3 cellular contexts compared by ENCODE assay signal in the genomic region with DNA sequence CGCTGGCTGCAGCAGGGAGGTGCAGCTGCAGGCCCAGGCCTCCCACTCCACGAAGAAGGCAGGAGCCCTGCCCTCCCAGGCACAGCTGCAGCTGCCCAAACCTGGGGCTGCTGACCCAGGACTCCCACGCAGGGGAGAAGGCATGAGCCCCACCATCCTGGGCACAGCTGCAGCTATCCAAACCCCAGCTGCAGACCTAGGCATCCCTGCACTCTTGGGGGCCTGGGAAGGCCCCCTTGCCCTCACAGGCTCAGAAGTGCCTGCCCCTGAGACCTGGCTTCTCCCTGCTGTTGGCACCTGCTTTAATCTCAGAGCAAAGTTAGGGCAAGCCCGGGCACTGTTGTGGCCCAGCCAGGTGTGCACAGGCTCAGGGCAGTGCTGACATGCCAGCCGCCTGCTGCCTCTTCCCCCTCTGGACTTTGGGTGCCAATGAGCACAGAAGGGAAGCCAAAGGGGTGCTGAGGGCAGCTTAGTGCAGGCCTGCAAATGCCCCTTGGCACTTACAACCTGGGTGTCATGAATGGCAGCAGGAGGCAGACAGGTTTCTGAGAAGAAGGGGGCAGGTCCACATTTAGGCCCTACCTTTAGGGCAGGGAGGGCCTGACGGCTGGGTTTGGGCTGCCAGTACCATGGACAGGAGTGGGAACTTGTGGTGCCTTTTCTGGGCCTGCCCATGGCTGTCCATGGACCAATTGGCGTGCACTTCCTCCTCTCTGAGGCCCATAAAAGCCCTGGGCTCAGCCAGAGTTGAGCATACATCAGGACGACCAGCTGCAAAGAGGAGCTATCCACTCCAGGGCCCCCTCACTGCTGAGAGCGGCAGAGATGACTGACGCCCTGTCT.
A peak's percentile ranks its signal among the peaks of the same experiment; 100 is the strongest.
TF ChIP-seq lines count a peak whose summit lies in the region.

No MANE protein-coding gene starts in this region.

TF ChIP-seq in A549, 52 proteins besides CTCF, POLR2A, EP300 and RAD21:
- TF ChIP-seq SREBF2 (IDR thresholded peaks at IDR 0.05) (no peak), ESRRA (IDR thresholded peaks at IDR 0.05; ENCODE audit: borderline replicate concordance, low read length) (no peak), TFCP2L1 (CRISPR knock-in tag; IDR thresholded peaks at IDR 0.05) (no peak), RARB (CRISPR knock-in tag; IDR thresholded peaks at IDR 0.05) (no peak), CEBPB (IDR thresholded peaks at IDR 0.05) (no peak)
- TF ChIP-seq, protein P1, sequence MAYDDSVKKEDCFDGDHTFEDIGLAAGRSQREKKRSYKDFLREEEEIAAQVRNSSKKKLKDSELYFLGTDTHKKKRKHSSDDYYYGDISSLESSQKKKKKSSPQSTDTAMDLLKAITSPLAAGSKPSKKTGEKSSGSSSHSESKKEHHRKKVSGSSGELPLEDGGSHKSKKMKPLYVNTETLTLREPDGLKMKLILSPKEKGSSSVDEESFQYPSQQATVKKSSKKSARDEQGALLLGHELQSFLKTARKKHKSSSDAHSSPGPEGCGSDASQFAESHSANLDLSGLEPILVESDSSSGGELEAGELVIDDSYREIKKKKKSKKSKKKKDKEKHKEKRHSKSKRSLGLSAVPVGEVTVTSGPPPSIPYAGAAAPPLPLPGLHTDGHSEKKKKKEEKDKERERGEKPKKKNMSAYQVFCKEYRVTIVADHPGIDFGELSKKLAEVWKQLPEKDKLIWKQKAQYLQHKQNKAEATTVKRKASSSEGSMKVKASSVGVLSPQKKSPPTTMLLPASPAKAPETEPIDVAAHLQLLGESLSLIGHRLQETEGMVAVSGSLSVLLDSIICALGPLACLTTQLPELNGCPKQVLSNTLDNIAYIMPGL (CRISPR knock-in tag; IDR thresholded peaks at IDR 0.05; ENCODE audit: borderline replicate concordance), result no peak
- TF ChIP-seq, protein P2, sequence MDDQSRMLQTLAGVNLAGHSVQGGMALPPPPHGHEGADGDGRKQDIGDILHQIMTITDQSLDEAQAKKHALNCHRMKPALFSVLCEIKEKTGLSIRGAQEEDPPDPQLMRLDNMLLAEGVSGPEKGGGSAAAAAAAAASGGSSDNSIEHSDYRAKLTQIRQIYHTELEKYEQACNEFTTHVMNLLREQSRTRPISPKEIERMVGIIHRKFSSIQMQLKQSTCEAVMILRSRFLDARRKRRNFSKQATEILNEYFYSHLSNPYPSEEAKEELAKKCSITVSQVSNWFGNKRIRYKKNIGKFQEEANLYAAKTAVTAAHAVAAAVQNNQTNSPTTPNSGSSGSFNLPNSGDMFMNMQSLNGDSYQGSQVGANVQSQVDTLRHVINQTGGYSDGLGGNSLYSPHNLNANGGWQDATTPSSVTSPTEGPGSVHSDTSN (IDR thresholded peaks at IDR 0.05), result no peak
- TF ChIP-seq, protein P3, sequence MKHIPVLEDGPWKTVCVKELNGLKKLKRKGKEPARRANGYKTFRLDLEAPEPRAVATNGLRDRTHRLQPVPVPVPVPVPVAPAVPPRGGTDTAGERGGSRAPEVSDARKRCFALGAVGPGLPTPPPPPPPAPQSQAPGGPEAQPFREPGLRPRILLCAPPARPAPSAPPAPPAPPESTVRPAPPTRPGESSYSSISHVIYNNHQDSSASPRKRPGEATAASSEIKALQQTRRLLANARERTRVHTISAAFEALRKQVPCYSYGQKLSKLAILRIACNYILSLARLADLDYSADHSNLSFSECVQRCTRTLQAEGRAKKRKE (CRISPR knock-in tag; IDR thresholded peaks at IDR 0.05; ENCODE audit: low read depth), result no peak
TF ChIP-seq in A549: peak in this region for 0.

TF ChIP-seq in HEK293, 187 proteins besides CTCF, POLR2A, EP300 and RAD21:
- TF ChIP-seq, protein P4, sequence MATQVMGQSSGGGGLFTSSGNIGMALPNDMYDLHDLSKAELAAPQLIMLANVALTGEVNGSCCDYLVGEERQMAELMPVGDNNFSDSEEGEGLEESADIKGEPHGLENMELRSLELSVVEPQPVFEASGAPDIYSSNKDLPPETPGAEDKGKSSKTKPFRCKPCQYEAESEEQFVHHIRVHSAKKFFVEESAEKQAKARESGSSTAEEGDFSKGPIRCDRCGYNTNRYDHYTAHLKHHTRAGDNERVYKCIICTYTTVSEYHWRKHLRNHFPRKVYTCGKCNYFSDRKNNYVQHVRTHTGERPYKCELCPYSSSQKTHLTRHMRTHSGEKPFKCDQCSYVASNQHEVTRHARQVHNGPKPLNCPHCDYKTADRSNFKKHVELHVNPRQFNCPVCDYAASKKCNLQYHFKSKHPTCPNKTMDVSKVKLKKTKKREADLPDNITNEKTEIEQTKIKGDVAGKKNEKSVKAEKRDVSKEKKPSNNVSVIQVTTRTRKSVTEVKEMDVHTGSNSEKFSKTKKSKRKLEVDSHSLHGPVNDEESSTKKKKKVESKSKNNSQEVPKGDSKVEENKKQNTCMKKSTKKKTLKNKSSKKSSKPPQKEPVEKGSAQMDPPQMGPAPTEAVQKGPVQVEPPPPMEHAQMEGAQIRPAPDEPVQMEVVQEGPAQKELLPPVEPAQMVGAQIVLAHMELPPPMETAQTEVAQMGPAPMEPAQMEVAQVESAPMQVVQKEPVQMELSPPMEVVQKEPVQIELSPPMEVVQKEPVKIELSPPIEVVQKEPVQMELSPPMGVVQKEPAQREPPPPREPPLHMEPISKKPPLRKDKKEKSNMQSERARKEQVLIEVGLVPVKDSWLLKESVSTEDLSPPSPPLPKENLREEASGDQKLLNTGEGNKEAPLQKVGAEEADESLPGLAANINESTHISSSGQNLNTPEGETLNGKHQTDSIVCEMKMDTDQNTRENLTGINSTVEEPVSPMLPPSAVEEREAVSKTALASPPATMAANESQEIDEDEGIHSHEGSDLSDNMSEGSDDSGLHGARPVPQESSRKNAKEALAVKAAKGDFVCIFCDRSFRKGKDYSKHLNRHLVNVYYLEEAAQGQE (tag by site-specific recombination; IDR thresholded peaks at IDR 0.05), result peak; percentile 74
- no peak for TF ChIP-seq ZNF221 (tag by site-specific recombination; IDR thresholded peaks at IDR 0.05; ENCODE audit: borderline replicate concordance)
TF ChIP-seq in HEK293: peak in this region for 1.

TF ChIP-seq in H1, 55 proteins besides CTCF, POLR2A, EP300 and RAD21:
- TF ChIP-seq CBX8 (IDR thresholded peaks at IDR 0.05; ENCODE audit: borderline replicate concordance, low read depth, low read length), result no peak
- TF ChIP-seq, protein P5, sequence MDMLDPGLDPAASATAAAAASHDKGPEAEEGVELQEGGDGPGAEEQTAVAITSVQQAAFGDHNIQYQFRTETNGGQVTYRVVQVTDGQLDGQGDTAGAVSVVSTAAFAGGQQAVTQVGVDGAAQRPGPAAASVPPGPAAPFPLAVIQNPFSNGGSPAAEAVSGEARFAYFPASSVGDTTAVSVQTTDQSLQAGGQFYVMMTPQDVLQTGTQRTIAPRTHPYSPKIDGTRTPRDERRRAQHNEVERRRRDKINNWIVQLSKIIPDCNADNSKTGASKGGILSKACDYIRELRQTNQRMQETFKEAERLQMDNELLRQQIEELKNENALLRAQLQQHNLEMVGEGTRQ (IDR thresholded peaks at IDR 0.05; ENCODE audit: low read length), result no peak
- TF ChIP-seq TBP (IDR thresholded peaks at IDR 0.05; ENCODE audit: low read depth, low read length), result peak; percentile 29; the same call in 1 of the 2 replicates
- TF ChIP-seq FOSL1 (IDR thresholded peaks at IDR 0.05; ENCODE audit: insufficient read depth, low read depth, low read length), result no peak
- TF ChIP-seq SP4 (IDR thresholded peaks at IDR 0.05; ENCODE audit: low read length), result no peak
- no peak for TF ChIP-seq KDM1A (IDR thresholded peaks at IDR 0.05; ENCODE audit: borderline replicate concordance, low read length)
